1 cellular context compared by ENCODE assay signal in genomic region chr11:64923944-64924909, GRCh38.
TF ChIP-seq lines count a peak whose summit lies in the region.

Gene PPP2R5B (plus strand): TSS chr11:64924689. CDS start chr11:64925735, 1,046 bp downstream.

TF ChIP-seq in liver, 16 proteins besides CTCF, POLR2A, EP300 and RAD21 (continued from another document):
- TF ChIP-seq HNF4G (IDR thresholded peaks at IDR 0.05), result no peak
- TF ChIP-seq MAX (IDR thresholded peaks at IDR 0.05), result peak; percentile 97
- TF ChIP-seq YY1 (IDR thresholded peaks at IDR 0.05), result peak; percentile 75
- peak; percentile 68 for TF ChIP-seq NR2F2 (IDR thresholded peaks at IDR 0.05)
- peak; percentile 22 for TF ChIP-seq FOXA2 (IDR thresholded peaks at IDR 0.05)
